ENCODE assay signal across 1 cellular context in genomic region chr9:77946969-77947368, GRCh38.
TF ChIP-seq lines count a peak whose summit lies in the region.

No MANE protein-coding gene starts in this region.

TF ChIP-seq in SK-N-SH treated with all-trans-retinoic acid at 6 μM for 48 hours, 23 proteins besides CTCF, POLR2A, EP300 and RAD21 (continued from another document):
- TF ChIP-seq TSHZ2 (CRISPR knock-in tag; IDR thresholded peaks at IDR 0.05), result no peak
- TF ChIP-seq, protein P1, sequence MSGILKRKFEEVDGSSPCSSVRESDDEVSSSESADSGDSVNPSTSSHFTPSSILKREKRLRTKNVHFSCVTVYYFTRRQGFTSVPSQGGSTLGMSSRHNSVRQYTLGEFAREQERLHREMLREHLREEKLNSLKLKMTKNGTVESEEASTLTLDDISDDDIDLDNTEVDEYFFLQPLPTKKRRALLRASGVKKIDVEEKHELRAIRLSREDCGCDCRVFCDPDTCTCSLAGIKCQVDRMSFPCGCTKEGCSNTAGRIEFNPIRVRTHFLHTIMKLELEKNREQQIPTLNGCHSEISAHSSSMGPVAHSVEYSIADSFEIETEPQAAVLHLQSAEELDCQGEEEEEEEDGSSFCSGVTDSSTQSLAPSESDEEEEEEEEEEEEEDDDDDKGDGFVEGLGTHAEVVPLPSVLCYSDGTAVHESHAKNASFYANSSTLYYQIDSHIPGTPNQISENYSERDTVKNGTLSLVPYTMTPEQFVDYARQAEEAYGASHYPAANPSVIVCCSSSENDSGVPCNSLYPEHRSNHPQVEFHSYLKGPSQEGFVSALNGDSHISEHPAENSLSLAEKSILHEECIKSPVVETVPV (CRISPR knock-in tag; IDR thresholded peaks at IDR 0.05), result no peak
- TF ChIP-seq GLIS3 (CRISPR knock-in tag; IDR thresholded peaks at IDR 0.05), result no peak
- TF ChIP-seq, protein P2, sequence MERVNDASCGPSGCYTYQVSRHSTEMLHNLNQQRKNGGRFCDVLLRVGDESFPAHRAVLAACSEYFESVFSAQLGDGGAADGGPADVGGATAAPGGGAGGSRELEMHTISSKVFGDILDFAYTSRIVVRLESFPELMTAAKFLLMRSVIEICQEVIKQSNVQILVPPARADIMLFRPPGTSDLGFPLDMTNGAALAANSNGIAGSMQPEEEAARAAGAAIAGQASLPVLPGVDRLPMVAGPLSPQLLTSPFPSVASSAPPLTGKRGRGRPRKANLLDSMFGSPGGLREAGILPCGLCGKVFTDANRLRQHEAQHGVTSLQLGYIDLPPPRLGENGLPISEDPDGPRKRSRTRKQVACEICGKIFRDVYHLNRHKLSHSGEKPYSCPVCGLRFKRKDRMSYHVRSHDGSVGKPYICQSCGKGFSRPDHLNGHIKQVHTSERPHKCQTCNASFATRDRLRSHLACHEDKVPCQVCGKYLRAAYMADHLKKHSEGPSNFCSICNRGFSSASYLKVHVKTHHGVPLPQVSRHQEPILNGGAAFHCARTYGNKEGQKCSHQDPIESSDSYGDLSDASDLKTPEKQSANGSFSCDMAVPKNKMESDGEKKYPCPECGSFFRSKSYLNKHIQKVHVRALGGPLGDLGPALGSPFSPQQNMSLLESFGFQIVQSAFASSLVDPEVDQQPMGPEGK (CRISPR knock-in tag; IDR thresholded peaks at IDR 0.05; ENCODE audit: borderline replicate concordance), result no peak
- TF ChIP-seq RARB (CRISPR knock-in tag; IDR thresholded peaks at IDR 0.05), result no peak
- TF ChIP-seq, protein P3, sequence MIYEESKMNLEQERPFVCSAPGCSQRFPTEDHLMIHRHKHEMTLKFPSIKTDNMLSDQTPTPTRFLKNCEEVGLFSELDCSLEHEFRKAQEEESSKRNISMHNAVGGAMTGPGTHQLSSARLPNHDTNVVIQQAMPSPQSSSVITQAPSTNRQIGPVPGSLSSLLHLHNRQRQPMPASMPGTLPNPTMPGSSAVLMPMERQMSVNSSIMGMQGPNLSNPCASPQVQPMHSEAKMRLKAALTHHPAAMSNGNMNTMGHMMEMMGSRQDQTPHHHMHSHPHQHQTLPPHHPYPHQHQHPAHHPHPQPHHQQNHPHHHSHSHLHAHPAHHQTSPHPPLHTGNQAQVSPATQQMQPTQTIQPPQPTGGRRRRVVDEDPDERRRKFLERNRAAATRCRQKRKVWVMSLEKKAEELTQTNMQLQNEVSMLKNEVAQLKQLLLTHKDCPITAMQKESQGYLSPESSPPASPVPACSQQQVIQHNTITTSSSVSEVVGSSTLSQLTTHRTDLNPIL (CRISPR knock-in tag; IDR thresholded peaks at IDR 0.05; ENCODE audit: low read depth), result no peak
- TF ChIP-seq TOX (CRISPR knock-in tag; IDR thresholded peaks at IDR 0.05; ENCODE audit: borderline replicate concordance), result no peak
